In the genomic region with DNA sequence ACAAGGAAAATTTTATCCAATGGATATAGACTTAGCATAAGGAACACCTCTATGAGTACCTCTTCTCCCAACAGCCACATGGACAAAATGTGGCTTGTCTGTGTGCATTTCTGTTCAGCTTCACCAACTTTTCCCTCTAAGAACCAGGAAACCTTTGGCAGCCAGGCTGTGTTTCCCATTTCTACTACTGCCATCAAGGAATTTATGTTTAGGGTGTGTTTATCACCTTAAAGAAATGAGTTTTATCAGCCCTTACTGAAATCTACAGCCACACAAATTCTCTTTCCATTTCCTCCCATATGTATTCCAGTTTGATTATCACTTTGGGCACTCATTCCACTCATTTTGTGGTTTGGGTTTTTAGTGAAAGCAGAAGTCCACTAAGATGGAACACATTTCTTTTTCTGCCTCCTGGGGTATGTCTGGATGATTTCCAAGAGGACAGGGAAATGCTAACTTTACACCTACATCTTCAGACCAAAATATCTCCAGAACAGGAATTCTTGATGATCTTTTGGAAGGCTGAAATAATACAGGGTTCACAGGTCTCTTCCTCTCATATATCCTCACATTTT, we compare ENCODE assay signal across 22 cellular contexts.
"Had no signal": no experiment of that assay in that cellular context is flagged by ENCODE, and none has a peak within 500 bp of the region (broad histone marks: within the 10 kb centered on the region; RNA-seq: fewer than 3 reads in every experiment).

No MANE protein-coding gene starts in this region.

- FAIRE-seq: RCC 7860 had no signal

- H3K36me3 ChIP-seq: adrenal gland had no signal

- H3K4me1 ChIP-seq: adrenal gland had no signal

- H3K9me3 ChIP-seq: adrenal gland had no signal

- H3K27ac ChIP-seq: adrenal gland had no signal

- ATAC-seq: activated CD8-positive, alpha-beta T cell treated with anti-CD3 and anti-CD28 coated beads, Interleukin-2, amount 10 ng/mL, durations not matched to agents 7 days and 5 days; PC-3; WTC11 had no signal

- H3K4me3 ChIP-seq: adrenal gland had no signal

- DNase-seq: activated CD4-positive, alpha-beta T cell treated with anti-CD3 and anti-CD28 coated beads for 48 hours; activated CD4-positive, alpha-beta T cell treated with anti-CD3 and anti-CD28 coated beads, Interleukin-2, amount 50 U/mL, for 4 hours; activated CD4-positive, CD25-positive, alpha-beta regulatory T cell treated with anti-CD3 and anti-CD28 coated beads, Interleukin-2, amount 50 U/mL, for 72 hours; activated CD8-positive, alpha-beta memory T cell treated with anti-CD3 and anti-CD28 coated beads, Interleukin-2, amount 50 U/mL, for 48 hours; activated CD8-positive, alpha-beta T cell treated with anti-CD3 and anti-CD28 coated beads, Interleukin-2, amount 10 ng/mL, durations not matched to agents 7 days and 5 days; activated naive CD4-positive, alpha-beta T cell treated with anti-CD3 and anti-CD28 coated beads, Interleukin-2, amount 50 U/mL, for 16 hours; activated naive CD8-positive, alpha-beta T cell treated with anti-CD3 and anti-CD28 coated beads, Interleukin-2, amount 10 ng/mL, durations not matched to agents 7 days and 5 days; activated T-cell treated with anti-CD3 and anti-CD28 coated beads, Interleukin-2, amount 50 U/mL, for 1 hour; adrenal gland; aorta; Karpas-422; MM.1S; NCI-H1105; NCI-H1436; NCI-H1694 treated with DMSO at 0.1 percent for 48 hours; NCI-H2029 treated with DMSO at 0.1 percent for 48 hours; NCI-H446; NCI-H524; PC-3; SHP77 treated with DMSO at 0.1 percent for 48 hours had no signal
